In the genomic region with DNA sequence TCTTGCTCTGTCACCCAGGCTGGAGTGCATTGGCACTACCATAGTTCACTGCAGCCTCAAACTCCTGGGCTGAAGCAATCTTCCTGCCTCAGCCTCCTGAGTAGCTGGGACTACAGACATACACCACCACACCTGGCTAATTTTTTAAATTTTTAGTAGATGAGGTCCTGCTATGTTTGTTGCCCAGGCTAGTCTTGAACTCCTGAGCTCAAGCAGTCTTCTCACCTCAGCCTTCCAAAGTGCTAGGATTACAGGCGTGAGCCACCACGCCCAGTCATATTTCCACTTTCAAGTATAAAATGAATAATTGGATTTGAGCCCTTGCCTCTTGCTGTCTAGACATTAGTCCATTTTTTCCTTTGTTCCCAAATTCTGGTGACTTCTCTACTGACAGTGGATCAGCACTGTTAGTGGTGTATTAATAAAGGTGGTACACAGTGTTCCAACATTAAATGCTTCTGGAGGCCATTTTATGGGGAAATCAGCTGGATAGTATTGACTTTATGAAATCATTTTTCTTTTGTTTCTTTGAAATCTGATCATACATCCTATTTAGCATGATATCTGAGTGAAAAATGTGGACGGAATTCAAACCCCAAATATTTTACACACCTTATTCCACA, we compare ENCODE assay signal across 23 cellular contexts. TPM values are rescaled to one million over a fixed set of nuclear protein-coding genes. Genes with fewer than 3 reads are reported as not detected.
A peak's percentile ranks its signal among the peaks of the same experiment; 100 is the strongest.
DNase-seq lines count a peak whose midpoint lies in the region; ATAC-seq, FAIRE-seq and TF ChIP-seq lines count a peak whose summit lies in the region.
"Had no signal": no experiment of that assay in that cellular context is flagged by ENCODE, and none has a peak within 500 bp of the region (broad histone marks: within the 10 kb centered on the region; RNA-seq: fewer than 3 reads in every experiment).

No MANE protein-coding gene starts in this region.

- TF ChIP-seq POLR2A in A549 (IDR thresholded peaks at IDR 0.05; ENCODE audit: low read length) (no peak), K562 (conservative IDR thresholded peaks at IDR 0.05) (no peak), ovary (IDR thresholded peaks at IDR 0.05) (no peak)

- H3K9me3 ChIP-seq in A549 (no peaks in the 10 kb centered on the region), K562 (replicated peaks; ENCODE audit: control insufficient read depth, insufficient read depth, low read depth, low read length) (no peaks in the 10 kb centered on the region), mucosa of descending colon (no peaks in the 10 kb centered on the region), ovary (no peaks in the 10 kb centered on the region)
- H3K9me3 ChIP-seq: BE2C, esophagus squamous epithelium, right lobe of liver had no signal

- TF ChIP-seq RAD21 in A549 (conservative IDR thresholded peaks at IDR 0.05 in 1 of 2, IDR thresholded peaks at IDR 0.05 in 1 of 2) (no peak), K562 (CRISPR knock-in tag; conservative IDR thresholded peaks at IDR 0.05 in 1 of 2, IDR thresholded peaks at IDR 0.05 in 1 of 2) (no peak)

- in situ Hi-C loops in K562 (cut with MboI) = no loop called here

- peaks cover 66% of the 10 kb centered on the region; the same call in 2 of the 3 replicates for H3K36me3 ChIP-seq in K562 (ENCODE audit: control insufficient read depth, insufficient read depth, low read length)
- no peaks in the 10 kb centered on the region for H3K36me3 ChIP-seq in mucosa of descending colon (ENCODE audit: low read depth)
- no peaks in the 10 kb centered on the region for H3K36me3 ChIP-seq in ovary

- H3K4me1 ChIP-seq in A549 (peaks cover 20% of the 10 kb centered on the region; the same call in 2 of the 3 replicates), K562 (replicated peaks in 1 of 2; ENCODE audit: control insufficient read depth in 2 of 2, insufficient read depth in 2 of 2, low read length in 2 of 2) (no peaks in the 10 kb centered on the region; a peak in 2 of 5 replicates), mucosa of descending colon (ENCODE audit: low read depth) (peaks cover 16% of the 10 kb centered on the region), ovary (ENCODE audit: insufficient read depth) (peaks cover 12% of the 10 kb centered on the region)
- H3K4me1 ChIP-seq: BE2C had no signal

- TF ChIP-seq EP300 in A549 (IDR thresholded peaks at IDR 0.05) (no peak), K562 (IDR thresholded peaks at IDR 0.05; ENCODE audit: low read length) (no peak), ovary (IDR thresholded peaks at IDR 0.05) (no peak)

- H2AFZ ChIP-seq in K562 (ENCODE audit: low read depth, low read length) = no peak overlapping the region

- H3K4me3 ChIP-seq in A549 (no peak overlapping the region), K562 (no peak overlapping the region), mucosa of descending colon (no peak overlapping the region), ovary (no peak overlapping the region)
- H3K4me3 ChIP-seq: esophagus squamous epithelium, right lobe of liver had no signal

- TF ChIP-seq CTCF in A549 (IDR thresholded peaks at IDR 0.05) (no peak), C4-2B (conservative IDR thresholded peaks at IDR 0.05) (no peak), K562 (IDR thresholded peaks at IDR 0.05 in 2 of 3, conservative IDR thresholded peaks at IDR 0.05 in 1 of 3; ENCODE audit: insufficient read depth in 2 of 3, low read depth in 1 of 3, low read length in 3 of 3) (no peak), mucosa of descending colon (IDR thresholded peaks at IDR 0.05) (no peak), D721Med (IDR thresholded peaks at IDR 0.05; ENCODE audit: insufficient read depth, missing control alignments) (no peak), ovary (IDR thresholded peaks at IDR 0.05) (no peak)

- no peak for DNase-seq in A549 (ENCODE audit: low read depth in 1 of 2, low spot score in 1 of 2)
- DNase-seq in K562 (ENCODE audit: extremely low read depth in 1 of 4, low spot score in 3 of 4) = no peak
- DNase-seq in mucosa of descending colon = no peak
- no peak for DNase-seq in D721Med (ENCODE audit: insufficient read length, low spot score)
- no peak for DNase-seq in activated gamma-delta T cell treated with Interleukin-2 at 50 U/mL for 16 hours
- DNase-seq in ovary = no peak
- DNase-seq: activated T-cell treated with anti-CD3 and anti-CD28 coated beads, Interleukin-2, amount 50 U/mL, for 48 hours; BE2C; caudate nucleus; DMS153; esophagus squamous epithelium; GDM1; glutamatergic neuron; NCI-H1417; NCI-H526; nucleus accumbens; right lobe of liver; SHP77; T-helper 1 cell had no signal

- peaks cover 18% of the 10 kb centered on the region for H4K20me1 ChIP-seq in K562 (replicated peaks; ENCODE audit: control insufficient read depth, insufficient read depth, low read length)

- CTCF ChIA-PET in A549 (lab: Yijun Ruan, JAX) = interaction anchor here (1.6 to 2.0 kb wide), 2 partner anchors 11 to 302 kb away, joined by 3 to 10 read pairs; no protein-coding TSS in a partner anchor
- CTCF ChIA-PET in K562 (lab: Yijun Ruan, JAX; ENCODE audit: low intra/inter-chr PET ratio) = no interaction called here

- POLR2A ChIA-PET in A549 (lab: Yijun Ruan, JAX) (interaction anchor here (1.5 kb wide), 1 partner anchor 16 kb away, joined by 5 read pairs; a partner anchor contains a TSS), K562 (lab: Yijun Ruan, JAX) (no interaction called here)

- BruUV-seq in K562 (replicated peaks; lab: Mats Ljungman, UMichigan) = no TSS peak

- no peak overlapping the region; the same call in 2 of the 3 replicates for H3K4me2 ChIP-seq in A549
- no peak overlapping the region for H3K4me2 ChIP-seq in K562 (ENCODE audit: insufficient read depth, low read length)

- 91% methylated on average over 3 of the region's 3 CpGs for WGBS in A549 (ENCODE audit: missing lambda C conversion rate)
- 85% methylated on average over 3 of the region's 3 CpGs for WGBS in K562 (ENCODE audit: insufficient coverage, low coverage, missing lambda C conversion rate)
- WGBS in ovary, 3 donors = 85 to 94% (median 90%) methylated on average over 3 of the region's 3 CpGs

- intact Hi-C loops in K562 (cut with micrococcal nuclease) = no loop called here
- intact Hi-C loops in mucosa of descending colon (cut with DNase I, micrococcal nuclease) = no loop called here
- intact Hi-C loops in ovary (cut with DNase I) = no loop called here

- FAIRE-seq in A549 (lab: Jason Lieb, UNC) (no peak), K562 (lab: Jason Lieb, UNC) (peak; percentile 15), D721Med (lab: Jason Lieb, UNC) (no peak)
- FAIRE-seq: H1 had no signal

- H3K9ac ChIP-seq in K562 (ENCODE audit: insufficient read depth in 1 of 2, low read depth in 2 of 2, low read length in 2 of 2) = no peak overlapping the region

- peaks cover 70% of the 10 kb centered on the region for H3K79me2 ChIP-seq in K562 (ENCODE audit: control insufficient read depth, insufficient read depth, low read length)

- peak overlapping the region; percentile 26 to 43; a peak in 2 of 6 replicates for H3K27ac ChIP-seq in A549
- H3K27ac ChIP-seq in C4-2B = peak overlapping the region; percentile 44
- H3K27ac ChIP-seq in K562 (ENCODE audit: extremely low read depth, low read depth, low read length) = no peak overlapping the region
- no peak overlapping the region for H3K27ac ChIP-seq in ovary

- peak in 1 of 2 experiments; percentile 27; a peak in 1 of 6 replicates for ATAC-seq in A549
- no peak for ATAC-seq in K562
- ATAC-seq in mucosa of descending colon = peak; percentile 30
- no peak for ATAC-seq in GM18519 (IDR thresholded peaks at IDR 0.05; ENCODE audit: low FRiP score, unreplicated experiment)
- ATAC-seq: stimulated activated memory B cell treated with anti-CD40 and anti-IgM and Interleukin-4, amounts not matched to agents 10 μg/mL and 1 μg/mL and 100 μg/mL, for 72 hours had no signal

- no peaks in the 10 kb centered on the region for H3K27me3 ChIP-seq in K562 (ENCODE audit: control insufficient read depth in 2 of 2, insufficient read depth in 2 of 2, low read length in 2 of 2)
- H3K27me3 ChIP-seq in ovary = no peaks in the 10 kb centered on the region
- H3K27me3 ChIP-seq: BE2C, esophagus squamous epithelium, right lobe of liver had no signal

- H3K9me1 ChIP-seq in K562 (ENCODE audit: control insufficient read depth, insufficient read depth, low read length) = no peaks in the 10 kb centered on the region

RNA-seq across cellular contexts. Expression of a gene that starts 15.9 kb away (rescaled TPM):
- polyA plus RNA-seq in A549 (2011; rRNA removed) (297 and 389 TPM in 2 replicates), A549 (2017; fragmentation: RNase III; extraction: RNeasy Plus Mini Kit Qiagen cat#74134 plus additional on column Dnase treatment) (323 to 344 TPM (median 328 TPM) in 3 replicates), K562 (2011; rRNA removed) (128 and 173 TPM in 2 replicates), K562 (2014; fragmentation: Illumina TruSeq; extraction: Trizol) (128 and 132 TPM in 2 replicates), K562 (2014; fragmentation: Nextera tagmentation; extraction: Ambion mirVana) (100 to 1,000 TPM; 368 to 395 TPM), K562 (2014; rRNA removed) (82.7 and 108 TPM in 2 replicates), ovary (100 to 1,000 TPM; 211 to 376 TPM)
- 250 and 288 TPM in 2 replicates for polyA plus RNA-seq in A549 (2012; cell fraction: cytosol; rRNA removed)
- 64.3 and 84.3 TPM in 2 replicates for polyA plus RNA-seq in A549 (2012; cell fraction: nucleus; rRNA removed)
- 107 and 112 TPM in 2 replicates for polyA minus RNA-seq in A549 (2011; rRNA and poly(A)+ RNA removed)
- total RNA-seq in K562 (2011; cell fraction: chromatin; rRNA removed; ENCODE audit: low replicate concordance) = 118 and 124 TPM in 2 replicates
- total RNA-seq in K562 (2011; cell fraction: nucleolus; rRNA removed) = 113 and 119 TPM in 2 replicates
- 146 and 237 TPM in 2 replicates for total RNA-seq in K562 (2011; cell fraction: nucleoplasm; rRNA removed)
- total RNA-seq in K562 (2014; rRNA removed) (50.0 and 63.8 TPM in 2 replicates), K562 (2014; rRNA removed; fragmentation: Illumina TruSeq; extraction: Trizol) (111 and 118 TPM in 2 replicates), K562 (2015; rRNA removed; fragmentation: Illumina TruSeq; extraction: Trizol) (108 and 112 TPM in 2 replicates), K562 (2021) (94.1 and 95.9 TPM in 2 replicates), mucosa of descending colon (100 to 1,000 TPM; 174 to 194 (median 190) TPM), ovary (100 to 1,000 TPM in 6 of 7 donors, 10 to 100 TPM in 1; 99.7 to 171 (median 161) TPM)
- polyA plus RNA-seq in K562 (2011; cell fraction: cytosol; rRNA removed) = 67.8 and 95.8 TPM in 2 replicates
- polyA plus RNA-seq in K562 (2011; cell fraction: nucleus; rRNA removed) = 83.5 and 94.0 TPM in 2 replicates
- 159 and 359 TPM in 2 replicates for polyA plus RNA-seq in K562 (2012)
- polyA minus RNA-seq in K562 (2011; rRNA and poly(A)+ RNA removed) = 81.0 and 108 TPM in 2 replicates
- 20.7 and 53.3 TPM in 2 replicates for polyA minus RNA-seq in K562 (2011; cell fraction: cytosol; rRNA and poly(A)+ RNA removed)
- 28.9 and 30.8 TPM in 2 replicates for polyA minus RNA-seq in K562 (2011; cell fraction: nucleus; rRNA and poly(A)+ RNA removed)

RNA-seq across cellular contexts. Expression of a gene that starts 40.2 kb away (rescaled TPM):
- polyA plus RNA-seq in A549 (2011; rRNA removed) (109 and 157 TPM in 2 replicates), A549 (2017; fragmentation: RNase III; extraction: RNeasy Plus Mini Kit Qiagen cat#74134 plus additional on column Dnase treatment) (146 to 160 TPM (median 150 TPM) in 3 replicates), K562 (2011; rRNA removed) (110 and 134 TPM in 2 replicates), K562 (2014; fragmentation: Illumina TruSeq; extraction: Trizol) (80.2 and 96.2 TPM in 2 replicates), K562 (2014; fragmentation: Nextera tagmentation; extraction: Ambion mirVana) (100 to 1,000 TPM; 319 to 328 TPM), K562 (2014; rRNA removed) (112 and 124 TPM in 2 replicates), ovary (10 to 100 TPM; 36.3 to 42.2 TPM)
- 170 and 222 TPM in 2 replicates for polyA plus RNA-seq in A549 (2012; cell fraction: cytosol; rRNA removed)
- 83.2 and 128 TPM in 2 replicates for polyA plus RNA-seq in A549 (2012; cell fraction: nucleus; rRNA removed)
- polyA minus RNA-seq in A549 (2011; rRNA and poly(A)+ RNA removed) = 62.0 and 65.1 TPM in 2 replicates
- total RNA-seq in K562 (2011; cell fraction: chromatin; rRNA removed; ENCODE audit: low replicate concordance) = 7.4 and 7.5 TPM in 2 replicates
- 12.2 and 13.7 TPM in 2 replicates for total RNA-seq in K562 (2011; cell fraction: nucleolus; rRNA removed)
- total RNA-seq in K562 (2011; cell fraction: nucleoplasm; rRNA removed) = 10.2 and 11.1 TPM in 2 replicates
- total RNA-seq in K562 (2014; rRNA removed) (67.4 and 70.7 TPM in 2 replicates), K562 (2014; rRNA removed; fragmentation: Illumina TruSeq; extraction: Trizol) (92.1 and 105 TPM in 2 replicates), K562 (2015; rRNA removed; fragmentation: Illumina TruSeq; extraction: Trizol) (82.4 and 88.9 TPM in 2 replicates), K562 (2021) (63.7 and 70.8 TPM in 2 replicates), mucosa of descending colon (10 to 100 TPM; 16.1 to 26.5 (median 22.2) TPM), ovary (10 to 100 TPM; 19.8 to 34.8 (median 24.3) TPM)
- 73.9 and 87.3 TPM in 2 replicates for polyA plus RNA-seq in K562 (2011; cell fraction: cytosol; rRNA removed)
- 31.9 and 44.8 TPM in 2 replicates for polyA plus RNA-seq in K562 (2011; cell fraction: nucleus; rRNA removed)
- polyA plus RNA-seq in K562 (2012) = 48.7 and 91.6 TPM in 2 replicates
- 62.8 and 70.0 TPM in 2 replicates for polyA minus RNA-seq in K562 (2011; rRNA and poly(A)+ RNA removed)
- polyA minus RNA-seq in K562 (2011; cell fraction: cytosol; rRNA and poly(A)+ RNA removed) = 24.8 and 36.9 TPM in 2 replicates
- 6.6 and 14.6 TPM in 2 replicates for polyA minus RNA-seq in K562 (2011; cell fraction: nucleus; rRNA and poly(A)+ RNA removed)

RNA-seq across cellular contexts. Expression of a gene that starts 56.7 kb away (rescaled TPM):
- 7.2 and 8.3 TPM in 2 replicates for polyA plus RNA-seq in A549 (2011; rRNA removed)
- polyA plus RNA-seq in A549 (2012; cell fraction: cytosol; rRNA removed) = 0.96 and 1.1 TPM in 2 replicates
- polyA plus RNA-seq in A549 (2012; cell fraction: nucleus; rRNA removed) = 0.88 and 0.91 TPM in 2 replicates
- polyA plus RNA-seq in A549 (2017; fragmentation: RNase III; extraction: RNeasy Plus Mini Kit Qiagen cat#74134 plus additional on column Dnase treatment) = 1.1 to 1.8 TPM (median 1.4 TPM) in 3 replicates
- 11.1 and 12.8 TPM in 2 replicates for polyA minus RNA-seq in A549 (2011; rRNA and poly(A)+ RNA removed)
- total RNA-seq in K562 (2011; cell fraction: chromatin; rRNA removed; ENCODE audit: low replicate concordance) = 11.5 and 33.0 TPM in 2 replicates
- total RNA-seq in K562 (2011; cell fraction: nucleolus; rRNA removed) = 7.8 and 10.5 TPM in 2 replicates
- total RNA-seq in K562 (2011; cell fraction: nucleoplasm; rRNA removed) = 14.4 and 25.6 TPM in 2 replicates
- total RNA-seq in K562 (2014; rRNA removed) = 3.2 and 3.6 TPM in 2 replicates
- total RNA-seq in K562 (2014; rRNA removed; fragmentation: Illumina TruSeq; extraction: Trizol) = 4.5 and 6.1 TPM in 2 replicates
- 2.9 and 3.1 TPM in 2 replicates for total RNA-seq in K562 (2015; rRNA removed; fragmentation: Illumina TruSeq; extraction: Trizol)
- total RNA-seq in K562 (2021) = 3.8 TPM in 2 replicates
- polyA plus RNA-seq in K562 (2011; rRNA removed) = 4.7 and 4.9 TPM in 2 replicates
- polyA plus RNA-seq in K562 (2011; cell fraction: cytosol; rRNA removed) = 0.85 and 1.8 TPM in 2 replicates
- polyA plus RNA-seq in K562 (2011; cell fraction: nucleus; rRNA removed) = 8.7 and 9.9 TPM in 2 replicates
- polyA plus RNA-seq in K562 (2012) = 2.0 and 5.1 TPM in 2 replicates
- polyA plus RNA-seq in K562 (2014; fragmentation: Illumina TruSeq; extraction: Trizol) = 2.4 and 4.8 TPM in 2 replicates
- polyA plus RNA-seq in K562 (2014; fragmentation: Nextera tagmentation; extraction: Ambion mirVana) = 1 to 10 TPM; 1.1 to 1.3 TPM
- 2.0 and 2.8 TPM in 2 replicates for polyA plus RNA-seq in K562 (2014; rRNA removed)
- polyA minus RNA-seq in K562 (2011; rRNA and poly(A)+ RNA removed) = 10.9 and 15.9 TPM in 2 replicates
- polyA minus RNA-seq in K562 (2011; cell fraction: cytosol; rRNA and poly(A)+ RNA removed) = 4.4 and 4.5 TPM in 2 replicates
- polyA minus RNA-seq in K562 (2011; cell fraction: nucleus; rRNA and poly(A)+ RNA removed) = 7.5 and 10.6 TPM in 2 replicates
- total RNA-seq in mucosa of descending colon = 10 to 100 TPM; 16.2 to 59.3 (median 27.0) TPM
- total RNA-seq in ovary = 10 to 100 TPM; 25.2 to 45.9 (median 33.4) TPM
- 10 to 100 TPM; 12.3 to 15.6 TPM for polyA plus RNA-seq in ovary

Comparison
In these comparisons a context has a peak if more than half of its experiments do, and no peak if none do; other contexts are left out.
1. H3K27ac ChIP-seq: peak in A549 (2 of 2) and C4-2B (single experiment); none in K562 (single experiment) and ovary (0 of 2).